8 cellular contexts compared by ENCODE assay signal in the genomic region with DNA sequence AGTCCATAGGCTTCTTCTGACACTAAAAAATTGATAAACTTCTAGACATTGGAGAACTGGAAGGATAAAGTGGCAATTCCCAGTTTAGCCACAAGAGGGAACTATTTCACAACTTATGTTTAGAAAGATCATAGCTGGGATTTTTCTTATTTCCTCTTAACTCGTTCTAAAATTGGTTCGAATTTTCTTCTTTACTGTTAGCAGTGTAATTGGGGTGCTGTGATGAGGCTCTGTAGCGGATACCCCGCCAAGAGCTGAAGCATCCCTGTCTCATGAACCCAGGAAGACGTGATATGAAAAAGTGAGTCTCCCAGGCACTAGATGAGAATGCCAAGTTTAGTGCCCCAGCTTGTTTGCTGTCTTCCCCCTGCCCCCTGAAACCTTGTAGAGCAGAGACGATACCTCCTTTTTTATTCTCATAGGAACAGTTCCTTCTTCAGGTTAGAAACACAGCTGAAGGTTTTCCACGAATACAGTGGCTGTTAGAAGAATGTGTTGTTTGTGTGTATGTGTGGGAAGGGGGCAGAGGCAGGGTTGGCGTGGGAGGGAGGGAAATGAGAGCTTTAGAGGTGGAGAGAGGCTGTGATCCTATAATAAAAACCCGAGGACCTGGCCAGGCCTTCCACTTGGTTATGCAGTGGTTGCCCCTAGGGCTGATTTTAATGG.
DNase-seq lines count a peak whose midpoint lies in the region; ATAC-seq, FAIRE-seq and TF ChIP-seq lines count a peak whose summit lies in the region.

No MANE protein-coding gene starts in this region.

- ATAC-seq in GM21528 (IDR thresholded peaks at IDR 0.05; ENCODE audit: low FRiP score, unreplicated experiment) (peak; percentile 48), GM19023 (IDR thresholded peaks at IDR 0.05; ENCODE audit: unreplicated experiment) (no peak)

- H3K27ac Mint-ChIP-seq in brain, result peak overlapping the region; percentile 47 to 97 (median 89)

- TF ChIP-seq EP300 in suprapubic skin (IDR thresholded peaks at IDR 0.05), result no peak

- no peaks in the 10 kb centered on the region for H3K36me3 Mint-ChIP-seq in brain

- peak overlapping the region; percentile 28 to 82 (median 74) for H3K4me3 Mint-ChIP-seq in brain

- no peaks in the 10 kb centered on the region for H3K27me3 ChIP-seq in suprapubic skin

- no peaks in the 10 kb centered on the region for H3K36me3 ChIP-seq in kidney (ENCODE audit: control insufficient read depth in 1 of 2, insufficient read depth in 2 of 2, low read length in 2 of 2)
- no peaks in the 10 kb centered on the region for H3K36me3 ChIP-seq in suprapubic skin

- peaks cover 9% of the 10 kb centered on the region for H3K4me1 Mint-ChIP-seq in brain

- DNase-seq in COR-L47 (lab: John Stamatoyannopoulos, UW), result peak; percentile 27
- peak; percentile 17 for DNase-seq in NCI-H345 (lab: John Stamatoyannopoulos, UW)
- DNase-seq in kidney, result no peak
- no peak for DNase-seq in suprapubic skin (ENCODE audit: low spot score in 2 of 2)
- DNase-seq in HuH-7 (ENCODE audit: low spot score), result no peak

- TF ChIP-seq CTCF in brain (conservative IDR thresholded peaks at IDR 0.05) (peak; percentile 87 to 90), kidney (IDR thresholded peaks at IDR 0.05; ENCODE audit: borderline replicate concordance, extremely low read depth, insufficient read depth) (peak; percentile 57), suprapubic skin (IDR thresholded peaks at IDR 0.05) (peak; percentile 72 to 74)

- H3K27me3 Mint-ChIP-seq in brain, result peaks cover 7% of the 10 kb centered on the region

- WGBS in suprapubic skin, result 9% methylated on average over 9 of the region's 9 CpGs

- H3K9me3 ChIP-seq in kidney (ENCODE audit: control insufficient read depth in 1 of 2, low read length in 2 of 2), result no peaks in the 10 kb centered on the region
- H3K9me3 ChIP-seq in suprapubic skin, result no peaks in the 10 kb centered on the region

- H3K4me1 ChIP-seq in kidney (ENCODE audit: control insufficient read depth in 1 of 2, insufficient read depth in 1 of 2, low read depth in 1 of 2, low read length in 2 of 2), result peaks cover 3 to 8% of the 10 kb centered on the region in 2 donors
- H3K4me1 ChIP-seq in suprapubic skin, result peaks cover 8% of the 10 kb centered on the region

- intact Hi-C loops in kidney (cut with DNase I), result loop anchor here (10.0 kb wide), 1 partner anchor 801 kb away; no protein-coding TSS in a partner anchor

- H3K9me3 Mint-ChIP-seq in brain, result peaks cover 0 to 9% (median 0%) of the 10 kb centered on the region in 5 experiments

- peak overlapping the region in 1 of 2 donors; percentile 21 for H3K9ac ChIP-seq in kidney (ENCODE audit: low read length in 2 of 2)

- peak; percentile 79 for FAIRE-seq in kidney (lab: Jason Lieb, UNC)

- no peak for TF ChIP-seq POLR2A in suprapubic skin (IDR thresholded peaks at IDR 0.05)

- H3K4me3 ChIP-seq in kidney (ENCODE audit: low read length in 2 of 2), result peak overlapping the region; percentile 47 to 51
- peak overlapping the region; percentile 2 for H3K4me3 ChIP-seq in suprapubic skin

- no peak overlapping the region for H3K27ac ChIP-seq in kidney (ENCODE audit: low read depth in 2 of 2, low read length in 2 of 2)
- H3K27ac ChIP-seq in suprapubic skin, result no peak overlapping the region

Comparison
In these comparisons a context has a peak if more than half of its experiments do, and no peak if none do; other contexts are left out.
1. DNase-seq: peak in COR-L47 (single experiment) and NCI-H345 (single experiment); none in kidney (single experiment), suprapubic skin (0 of 2) and HuH-7 (single experiment).
2. Peak in every context shown above with its lines, with median percentiles within 50 percentile points of each other: CTCF ChIP-seq.